10 cellular contexts compared by ENCODE assay signal in the genomic region with DNA sequence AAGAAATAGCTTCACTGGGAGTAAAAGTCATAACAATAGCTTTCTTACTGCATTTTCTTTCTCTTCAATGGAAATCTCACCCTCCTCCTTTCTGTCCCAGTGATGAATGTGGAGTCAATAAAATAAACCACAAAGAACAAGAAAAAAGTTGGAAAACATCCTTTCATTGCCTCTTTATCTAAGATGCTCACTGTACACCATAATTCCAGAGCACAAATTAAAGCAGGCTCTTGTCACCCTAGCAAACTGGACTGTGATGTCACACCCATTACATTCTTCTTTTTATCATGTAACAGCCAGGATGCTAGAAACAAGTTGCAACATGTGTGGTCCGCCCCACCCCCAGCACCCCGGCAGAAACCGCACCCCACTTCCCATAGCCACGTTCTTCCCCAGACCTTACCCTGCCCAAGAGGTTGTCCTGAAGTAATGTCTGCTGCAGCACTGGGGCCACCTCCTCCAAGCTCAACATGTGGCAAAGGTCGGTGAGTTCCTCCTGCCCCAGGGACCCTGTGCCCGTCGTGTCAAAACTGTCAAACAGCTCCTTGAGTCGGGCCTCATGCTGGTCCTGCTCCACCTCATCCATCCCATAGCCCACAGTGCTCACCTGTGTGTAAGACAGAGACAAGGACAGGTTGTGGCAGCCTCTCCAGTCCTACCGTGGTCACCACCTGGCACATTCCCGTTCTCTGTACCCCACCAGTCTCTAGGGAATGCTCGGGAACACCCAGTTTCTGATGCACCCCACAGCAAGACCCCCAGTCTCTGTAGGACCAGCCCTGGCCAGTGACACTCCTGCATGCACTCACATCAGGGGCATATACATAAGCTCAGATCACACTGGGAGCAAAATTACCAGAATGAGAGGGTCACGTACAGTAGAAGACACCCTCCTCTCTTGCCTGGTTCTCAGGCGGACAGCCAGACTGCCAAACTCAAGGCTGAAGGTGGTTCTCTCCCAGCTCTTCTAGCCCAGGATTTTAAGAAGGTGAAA. TPM values are rescaled to one million over a fixed set of nuclear protein-coding genes. Genes with fewer than 3 reads are reported as not detected.
DNase-seq lines count a peak whose midpoint lies in the region; ATAC-seq and TF ChIP-seq lines count a peak whose summit lies in the region.
"Had no signal": no experiment of that assay in that cellular context is flagged by ENCODE, and none has a peak within 500 bp of the region (broad histone marks: within the 10 kb centered on the region; RNA-seq: fewer than 3 reads in every experiment).

No MANE protein-coding gene starts in this region.

- no peaks in the 10 kb centered on the region for H3K36me3 ChIP-seq in CD4-positive, CD25-positive, alpha-beta regulatory T cell (ENCODE audit: control insufficient read depth, insufficient read depth, low read length)
- H3K36me3 ChIP-seq in A673 (ENCODE audit: insufficient read depth, low read length, poor library complexity, severe bottlenecking) = no peaks in the 10 kb centered on the region

- POLR2A ChIA-PET in A673 (lab: Charles Lee; ENCODE audit: low non-redundant PET) = no interaction called here

- H3K27me3 Mint-ChIP-seq in CD4-positive, CD25-positive, alpha-beta regulatory T cell = no peaks in the 10 kb centered on the region
- peaks cover 0 to 4% (median 0%) of the 10 kb centered on the region in 3 donors for H3K27me3 Mint-ChIP-seq in immature natural killer cell (ENCODE audit: low read depth in 3 of 3)

- peak; percentile 60 to 61 for ATAC-seq in CD4-positive, CD25-positive, alpha-beta regulatory T cell (ENCODE audit: low read depth in 2 of 2)

- intact Hi-C loops in A673 (cut with micrococcal nuclease; ENCODE audit: unreplicated experiment) = no loop called here

- peak overlapping the region; percentile 91 to 97 (median 94) for H3K27ac Mint-ChIP-seq in CD4-positive, CD25-positive, alpha-beta regulatory T cell
- H3K27ac Mint-ChIP-seq in immature natural killer cell = peak overlapping the region; percentile 83 to 97 (median 92)

- no peaks in the 10 kb centered on the region for H3K27me3 ChIP-seq in CD4-positive, CD25-positive, alpha-beta regulatory T cell (ENCODE audit: control insufficient read depth, insufficient read depth, low read length)
- no peaks in the 10 kb centered on the region for H3K27me3 ChIP-seq in A673 (replicated peaks; ENCODE audit: insufficient read depth, low read depth, low read length, poor library complexity)

- H3K9me3 Mint-ChIP-seq in CD4-positive, CD25-positive, alpha-beta regulatory T cell = no peaks in the 10 kb centered on the region
- no peaks in the 10 kb centered on the region for H3K9me3 Mint-ChIP-seq in immature natural killer cell
- H3K9me3 Mint-ChIP-seq: nephron had no signal

- TF ChIP-seq CTCF in A673 (conservative IDR thresholded peaks at IDR 0.05; ENCODE audit: low read depth, low read length) = no peak

- peak overlapping the region; percentile 58 to 82 (median 76) for H3K4me3 Mint-ChIP-seq in CD4-positive, CD25-positive, alpha-beta regulatory T cell
- H3K4me3 Mint-ChIP-seq in immature natural killer cell = peak overlapping the region; percentile 78 to 91 (median 83)
- H3K4me3 Mint-ChIP-seq: nephron had no signal

- peak overlapping the region; percentile 78 for H3K4me3 ChIP-seq in CD4-positive, CD25-positive, alpha-beta regulatory T cell (ENCODE audit: low read depth, low read length)
- H3K4me3 ChIP-seq in Jurkat, Clone E6-1 (ENCODE audit: low read length) = peak overlapping the region; percentile 16
- H3K4me3 ChIP-seq in A673 (ENCODE audit: low read depth, low read length, poor library complexity, severe bottlenecking) = no peak overlapping the region

- peaks cover 18% of the 10 kb centered on the region for H3K36me3 Mint-ChIP-seq in CD4-positive, CD25-positive, alpha-beta regulatory T cell
- peaks cover 0 to 4% (median 3%) of the 10 kb centered on the region in 3 donors for H3K36me3 Mint-ChIP-seq in immature natural killer cell

- DNase-seq in CD4-positive, CD25-positive, alpha-beta regulatory T cell = peak; percentile 12 to 84 (median 57)
- DNase-seq in Jurkat, Clone E6-1 (ENCODE audit: low read depth, low spot score) = peak; percentile 63
- peak; percentile 62 for DNase-seq in activated T-cell treated with anti-CD3 and anti-CD28 coated beads, Interleukin-2, amount 50 U/mL, for 1 hour
- DNase-seq in immature natural killer cell (peak; percentile 69 to 70 (median 69)), G401 (ENCODE audit: low spot score) (no peak), A673 (ENCODE audit: low spot score) (no peak), KG1 (lab: John Stamatoyannopoulos, UW) (no peak), GM19240 (ENCODE audit: insufficient read length, low spot score) (no peak)
- DNase-seq: DMS79 had no signal

- no peaks in the 10 kb centered on the region for H3K9me3 ChIP-seq in CD4-positive, CD25-positive, alpha-beta regulatory T cell (ENCODE audit: control insufficient read depth in 2 of 2, low read length in 2 of 2)
- no peaks in the 10 kb centered on the region for H3K9me3 ChIP-seq in A673 (ENCODE audit: low read depth, low read length, poor library complexity, severe bottlenecking)

- H3K4me1 ChIP-seq in CD4-positive, CD25-positive, alpha-beta regulatory T cell (ENCODE audit: control insufficient read depth, insufficient read depth, low read length, poor library complexity, severe bottlenecking) = peaks cover 53% of the 10 kb centered on the region
- peaks cover 5% of the 10 kb centered on the region for H3K4me1 ChIP-seq in A673 (ENCODE audit: insufficient read depth, low read length, poor library complexity, severe bottlenecking)

- CTCF ChIA-PET in A673 (lab: Charles Lee) = no interaction called here

- H3K27ac ChIP-seq in CD4-positive, CD25-positive, alpha-beta regulatory T cell (ENCODE audit: insufficient read depth, low read length, poor library complexity, severe bottlenecking) = peak overlapping the region; percentile 77
- no peak overlapping the region for H3K27ac ChIP-seq in A673 (ENCODE audit: low read depth, low read length, poor library complexity, severe bottlenecking)

- BruUV-seq in A673 (replicated peaks; lab: Mats Ljungman, UMichigan) = no TSS peak

- peaks cover 38 to 86% (median 75%) of the 10 kb centered on the region in 4 donors for H3K4me1 Mint-ChIP-seq in CD4-positive, CD25-positive, alpha-beta regulatory T cell
- peaks cover 67 to 79% of the 10 kb centered on the region in 2 donors for H3K4me1 Mint-ChIP-seq in immature natural killer cell

- in situ Hi-C loops in G401 (cut with HindIII; ENCODE audit: low sequenced_read_pairs) = no loop called here

RNA-seq across cellular contexts. Expression of a gene that starts 9.2 kb away (rescaled TPM):
- total RNA-seq in CD4-positive, CD25-positive, alpha-beta regulatory T cell = 78.2 TPM
- 10 to 100 TPM; 17.6 to 25.4 (median 21.4) TPM for polyA plus RNA-seq in CD4-positive, CD25-positive, alpha-beta regulatory T cell
- polyA plus RNA-seq in Jurkat, Clone E6-1 (2012; ENCODE audit: insufficient read depth, insufficient read length) = 32.8 TPM
- 10 to 100 TPM in 1 of 3 donors, 1 to 10 TPM in 2; 8.4 to 43.3 (median 9.7) TPM for polyA plus RNA-seq in immature natural killer cell
- total RNA-seq in G401 (2014; rRNA removed; shearing (Covaris generic)) = 0.37 and 3.6 TPM in 2 replicates
- 61.0 and 63.5 TPM in 2 replicates for total RNA-seq in A673 (2021)

RNA-seq across cellular contexts. Expression of a gene that starts 50.1 kb away (rescaled TPM):
- 0.64 TPM for total RNA-seq in CD4-positive, CD25-positive, alpha-beta regulatory T cell
- polyA plus RNA-seq in CD4-positive, CD25-positive, alpha-beta regulatory T cell = not detected
- not detected for polyA plus RNA-seq in Jurkat, Clone E6-1 (2012; ENCODE audit: insufficient read depth, insufficient read length)
- not detected for polyA plus RNA-seq in immature natural killer cell
- not detected in 2 replicates for total RNA-seq in G401 (2014; rRNA removed; shearing (Covaris generic))
- total RNA-seq in A673 (2021) = 0.37 and 0.74 TPM in 2 replicates

Comparison
In these comparisons a context has a peak if more than half of its experiments do, and no peak if none do; other contexts are left out.
1. DNase-seq: peak in CD4-positive, CD25-positive, alpha-beta regulatory T cell (3 of 3), Jurkat, Clone E6-1 (single experiment), activated T-cell treated with anti-CD3 and anti-CD28 coated beads, Interleukin-2, amount 50 U/mL, for 1 hour (single experiment) and immature natural killer cell (3 of 3); none in G401 (single experiment), A673 (single experiment), KG1 (single experiment) and GM19240 (single experiment).
2. RNA of a gene that starts 9.2 kb away (total RNA-seq): 78.2 TPM in CD4-positive, CD25-positive, alpha-beta regulatory T cell (single experiment) and 61.0 to 63.5 TPM in A673; 0.37 to 3.6 TPM in G401; every median in the first group is over 10 times any median in the second.